18 cellular contexts compared by ENCODE assay signal in genomic region chr11:113550179-113550578, GRCh38.
A peak's percentile ranks its signal among the peaks of the same experiment; 100 is the strongest.
DNase-seq lines count a peak whose midpoint lies in the region; ATAC-seq and TF ChIP-seq lines count a peak whose summit lies in the region.
"Had no signal": no experiment of that assay in that cellular context is flagged by ENCODE, and none has a peak within 500 bp of the region (broad histone marks: within the 10 kb centered on the region; RNA-seq: fewer than 3 reads in every experiment).

No MANE protein-coding gene starts in this region.

- H3K36me3 ChIP-seq in HEK293 (ENCODE audit: control insufficient read depth in 2 of 2, insufficient read depth in 1 of 2, low read length in 2 of 2): no peaks in the 10 kb centered on the region
- H3K36me3 ChIP-seq in neural progenitor cell: no peaks in the 10 kb centered on the region
- H3K36me3 ChIP-seq: esophagus squamous epithelium had no signal

- H3K4me1 ChIP-seq in HEK293 (ENCODE audit: control insufficient read depth, insufficient read depth, low read length) (no peaks in the 10 kb centered on the region), neural progenitor cell (peaks cover 30% of the 10 kb centered on the region)

- H3K27ac ChIP-seq in HEK293 (ENCODE audit: extremely low read depth, low read depth, low read length) (no peak overlapping the region), neural progenitor cell (no peak overlapping the region)
- H3K27ac ChIP-seq: esophagus squamous epithelium had no signal

- H3K4me3 ChIP-seq in HEK293 (ENCODE audit: low read depth, low read length) (no peak overlapping the region), neural progenitor cell (no peak overlapping the region)
- H3K4me3 ChIP-seq: esophagus squamous epithelium had no signal

- H3K9ac ChIP-seq in neural progenitor cell: no peak overlapping the region

- no peaks in the 10 kb centered on the region for H3K79me2 ChIP-seq in neural progenitor cell (ENCODE audit: low read depth)

- H3K27me3 Mint-ChIP-seq in neural progenitor cell (ENCODE audit: insufficient read depth, low read depth): peaks cover 9% of the 10 kb centered on the region

- no peaks in the 10 kb centered on the region for H3K9me3 Mint-ChIP-seq in neural progenitor cell
- H3K9me3 Mint-ChIP-seq: activated CD4-positive, alpha-beta T cell treated with anti-CD3 and anti-CD28 coated beads, Interleukin-2, amount 10 ng/mL, durations not matched to agents 24 days and 14 days had no signal

- peak overlapping the region; percentile 46 for H3K27ac Mint-ChIP-seq in neural progenitor cell
- H3K27ac Mint-ChIP-seq: activated CD4-positive, alpha-beta T cell treated with anti-CD3 and anti-CD28 coated beads, Interleukin-2, amount 10 ng/mL, durations not matched to agents 24 days and 14 days had no signal

- H3K4me3 Mint-ChIP-seq in neural progenitor cell: no peak overlapping the region
- H3K4me3 Mint-ChIP-seq: activated CD4-positive, alpha-beta T cell treated with anti-CD3 and anti-CD28 coated beads, Interleukin-2, amount 10 ng/mL, durations not matched to agents 24 days and 14 days had no signal

- H3K27me3 ChIP-seq in neural progenitor cell: no peaks in the 10 kb centered on the region

- DNase-seq in NCI-H2029 treated with DMSO at 0.1 percent for 48 hours (lab: John Stamatoyannopoulos, UW) (peak; percentile 97), NCI-H82 treated with DMSO at 0.1 percent for 48 hours (lab: John Stamatoyannopoulos, UW; ENCODE audit: unreplicated experiment) (peak; percentile 90), neural progenitor cell (ENCODE audit: low spot score) (no peak), HEK293T (ENCODE audit: extremely low spot score) (no peak)
- DNase-seq: activated CD4-positive, alpha-beta T cell treated with anti-CD3 and anti-CD28 coated beads, Interleukin-2, amount 10 ng/mL, durations not matched to agents 24 days and 14 days; activated CD8-positive, alpha-beta memory T cell treated with anti-CD3 and anti-CD28 coated beads, Interleukin-2, amount 50 U/mL, for 4 hours; activated gamma-delta T cell; amniotic stem cell; caudate nucleus; esophagus squamous epithelium; HCEC 1CT; KBM-7; left ventricle myocardium superior; RPMI8226; stimulated activated CD4-positive, alpha-beta T cell treated with anti-CD3 and anti-CD28 coated beads, Interleukin-2, amount 100 ng/mL, for 24 hours had no signal

- POLR2A ChIA-PET in HEK293 (lab: Yijun Ruan, JAX) (no interaction called here), HEK293T (lab: Yijun Ruan, JAX) (no interaction called here)

- H4K20me1 ChIP-seq in neural progenitor cell (ENCODE audit: low read depth): no peaks in the 10 kb centered on the region

- TF ChIP-seq CTCF in HEK293 (tag by site-specific recombination; IDR thresholded peaks at IDR 0.05) (no peak), neural progenitor cell (IDR thresholded peaks at IDR 0.05) (no peak)

- no peaks in the 10 kb centered on the region for H3F3A ChIP-seq in neural progenitor cell (ENCODE audit: low read depth)

- CTCF ChIA-PET in HEK293 (lab: Yijun Ruan, JAX): no interaction called here
- CTCF ChIA-PET in HEK293T (lab: Yijun Ruan, JAX): interaction anchor here (0.7 kb wide), 1 partner anchor 117 kb away, joined by 3 read pairs; no protein-coding TSS in a partner anchor

- no peaks in the 10 kb centered on the region for H3K36me3 Mint-ChIP-seq in neural progenitor cell

- H3K9me3 ChIP-seq in HEK293 (ENCODE audit: control insufficient read depth, insufficient read depth, low read depth, low read length) (no peaks in the 10 kb centered on the region), neural progenitor cell (ENCODE audit: low read depth) (no peaks in the 10 kb centered on the region)
- H3K9me3 ChIP-seq: esophagus squamous epithelium had no signal

- no peak overlapping the region for H2AFZ ChIP-seq in neural progenitor cell (replicated peaks)

- no peak overlapping the region for H3K4me2 ChIP-seq in neural progenitor cell

- ATAC-seq in HG03469 (IDR thresholded peaks at IDR 0.05; ENCODE audit: unreplicated experiment) (no peak), GM19328 (IDR thresholded peaks at IDR 0.05; ENCODE audit: unreplicated experiment) (no peak)
- ATAC-seq: left ventricle myocardium superior had no signal

- H3K4me1 Mint-ChIP-seq in neural progenitor cell: peaks cover 34% of the 10 kb centered on the region
- H3K4me1 Mint-ChIP-seq: activated CD4-positive, alpha-beta T cell treated with anti-CD3 and anti-CD28 coated beads, Interleukin-2, amount 10 ng/mL, durations not matched to agents 24 days and 14 days had no signal

TF ChIP-seq in HEK293, 187 proteins besides CTCF, POLR2A, EP300 and RAD21:
- peak; percentile 91 for TF ChIP-seq ZNF449 (tag by site-specific recombination; IDR thresholded peaks at IDR 0.05)
- TF ChIP-seq ZNF521 (tag by site-specific recombination; IDR thresholded peaks at IDR 0.05): no peak
- 0 out of 2 replicates have a peak, but pooled peaks have one; percentile 1 for TF ChIP-seq EGR2 (tag by site-specific recombination; IDR thresholded peaks at IDR 0.05; ENCODE audit: low read depth)

TF ChIP-seq in HEK293T, 16 proteins besides CTCF, POLR2A, EP300 and RAD21:
- TF ChIP-seq FOXM1 (IDR thresholded peaks at IDR 0.05; ENCODE audit: borderline replicate concordance) (no peak), HDGF (IDR thresholded peaks at IDR 0.05; ENCODE audit: borderline replicate concordance) (no peak), CTBP1 (IDR thresholded peaks at IDR 0.05; ENCODE audit: borderline replicate concordance) (no peak), FOXA1 (IDR thresholded peaks at IDR 0.05) (no peak), BHLHE40 (IDR thresholded peaks at IDR 0.05; ENCODE audit: borderline replicate concordance) (no peak), PKNOX1 (IDR thresholded peaks at IDR 0.05) (no peak), LEF1 (IDR thresholded peaks at IDR 0.05; ENCODE audit: borderline replicate concordance) (no peak), ARNT (IDR thresholded peaks at IDR 0.05) (no peak), L3MBTL2 (conservative IDR thresholded peaks at IDR 0.05) (no peak), SP1 (IDR thresholded peaks at IDR 0.05) (no peak), ELF4 (IDR thresholded peaks at IDR 0.05) (no peak)

Comparison
In these comparisons a context has a peak if more than half of its experiments do, and no peak if none do; other contexts are left out.
1. DNase-seq: peak in NCI-H2029 treated with DMSO at 0.1 percent for 48 hours (single experiment) and NCI-H82 treated with DMSO at 0.1 percent for 48 hours (single experiment); none in neural progenitor cell (single experiment) and HEK293T (single experiment).